In the genomic region with DNA sequence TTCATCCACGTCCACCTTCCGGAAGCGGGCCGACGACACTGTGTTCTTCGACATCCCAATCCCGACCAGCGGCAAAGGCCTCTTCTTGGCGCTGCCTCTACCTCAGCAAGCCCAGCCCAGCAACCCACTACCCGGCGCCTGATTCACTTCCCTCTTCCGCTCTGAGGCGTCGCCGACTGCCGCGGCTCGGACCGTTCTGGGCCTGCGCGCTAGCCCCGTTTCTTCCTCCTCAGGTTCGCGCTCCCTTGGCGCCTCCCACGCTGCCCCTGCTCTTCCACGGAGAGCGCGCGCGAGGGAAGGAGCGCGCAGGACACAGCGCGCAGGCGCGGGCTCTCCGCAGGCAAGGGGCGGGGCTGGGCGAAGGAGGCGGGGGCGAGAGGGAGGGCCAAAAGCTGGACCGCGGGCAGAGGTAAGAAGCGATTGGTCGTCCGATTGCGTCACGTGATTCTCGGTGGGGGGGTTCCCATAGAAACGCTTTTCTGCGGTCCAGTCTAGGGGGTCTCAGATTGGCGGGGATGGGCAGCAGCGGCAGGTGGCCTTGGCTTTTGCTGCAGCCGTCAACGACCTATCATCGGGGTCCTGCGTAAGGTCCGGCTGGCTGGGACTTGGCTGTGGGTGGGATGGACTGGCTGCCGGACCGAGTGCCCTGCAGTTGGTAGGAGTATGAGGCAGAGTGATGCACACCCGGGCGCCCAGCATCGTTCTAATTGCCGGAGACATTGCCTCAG, we compare ENCODE assay signal across 8 cellular contexts. TPM values are rescaled to one million over a fixed set of nuclear protein-coding genes. Genes with fewer than 3 reads are reported as not detected.
DNase-seq lines count a peak whose midpoint lies in the region; ATAC-seq and TF ChIP-seq lines count a peak whose summit lies in the region.

TSS of gene ARPC5 (minus strand) at position 178 of the 728 bp plus-strand sequence. CDS start at position 54, 124 bp downstream.

- peak within 1 kb of the TSS; percentile 95 for H3K4me3 ChIP-seq in mucosa of stomach (ENCODE audit: low read length)

- DNase-seq in DMS114 treated with DMSO at 0.1 percent for 48 hours (lab: John Stamatoyannopoulos, UW; ENCODE audit: unreplicated experiment) (peak; percentile 99), KBM-7 (peak; percentile 97), erythroblast (lab: John Stamatoyannopoulos, UW) (peak; percentile 92 to 96)
- peak; percentile 99 for DNase-seq in activated T-cell treated with anti-CD3 and anti-CD28 coated beads, Interleukin-2, amount 50 U/mL, for 24 hours
- peak; percentile 93 to 94 for DNase-seq in stimulated activated CD8-positive, alpha-beta memory T cell treated with anti-CD3 and anti-CD28 coated beads, Interleukin-7, amount 100 ng/mL, for 1 hour (ENCODE audit: low read depth in 2 of 2)

- peak within 1 kb of the TSS; percentile 98 for H3K4me3 Mint-ChIP-seq in activated T-cell treated with anti-CD3 and anti-CD28 coated beads, Interleukin-2, amount 50 U/mL, for 24 hours

- peak; percentile 81 for ATAC-seq in GM21619 (IDR thresholded peaks at IDR 0.05; ENCODE audit: unreplicated experiment)

- peak; percentile 74 for TF ChIP-seq POLR2A in erythroblast (IDR thresholded peaks at IDR 0.05; ENCODE audit: low read length)

- peaks cover 7% of the 10 kb centered on the region for H3K4me1 ChIP-seq in mucosa of stomach (ENCODE audit: control insufficient read depth, insufficient read depth, low read length)

- H3K36me3 Mint-ChIP-seq in activated T-cell treated with anti-CD3 and anti-CD28 coated beads, Interleukin-2, amount 50 U/mL, for 24 hours (ENCODE audit: low read depth) = peaks cover 45% of the 10 kb centered on the region

- peak within 1 kb of the TSS; percentile 90 for H3K9ac ChIP-seq in mucosa of stomach (ENCODE audit: low read length)

- no peaks in the 10 kb centered on the region for H3K36me3 ChIP-seq in mucosa of stomach (ENCODE audit: control insufficient read depth, insufficient read depth, low read length)

- H3K27me3 Mint-ChIP-seq in activated T-cell treated with anti-CD3 and anti-CD28 coated beads, Interleukin-2, amount 50 U/mL, for 24 hours = no peaks in the 10 kb centered on the region

- in situ Hi-C loops in KBM-7 (cut with MboI; ENCODE audit: low pct_unique_long_range_greater_than_20kb, low sequenced_read_pairs) = no loop called here

- H3K9me3 ChIP-seq in mucosa of stomach (ENCODE audit: control insufficient read depth, low read length) = no peaks in the 10 kb centered on the region

- no peaks in the 10 kb centered on the region for H3K27me3 ChIP-seq in mucosa of stomach (ENCODE audit: control insufficient read depth, insufficient read depth, low read length)

- no peaks in the 10 kb centered on the region for H3K9me3 Mint-ChIP-seq in activated T-cell treated with anti-CD3 and anti-CD28 coated beads, Interleukin-2, amount 50 U/mL, for 24 hours

- H3K4me1 Mint-ChIP-seq in activated T-cell treated with anti-CD3 and anti-CD28 coated beads, Interleukin-2, amount 50 U/mL, for 24 hours (ENCODE audit: low read depth) = peaks cover 38% of the 10 kb centered on the region

- peak within 1 kb of the TSS; percentile 100 for H3K27ac Mint-ChIP-seq in activated T-cell treated with anti-CD3 and anti-CD28 coated beads, Interleukin-2, amount 50 U/mL, for 24 hours

TF ChIP-seq in PFSK-1, 5 proteins besides CTCF, POLR2A, EP300 and RAD21:
- TF ChIP-seq REST (IDR thresholded peaks at IDR 0.05; ENCODE audit: insufficient read depth in 1 of 2, low read depth in 2 of 2, low read length in 2 of 2) = no peak
- peak; percentile 85 for TF ChIP-seq POLR2AphosphoS5 (IDR thresholded peaks at IDR 0.05; ENCODE audit: low read depth, low read length)
- peak; percentile 65; the same call in 1 of the 2 replicates for TF ChIP-seq SIN3A (IDR thresholded peaks at IDR 0.05; ENCODE audit: borderline replicate concordance, insufficient read depth, low read length)
- TF ChIP-seq TAF1 (IDR thresholded peaks at IDR 0.05; ENCODE audit: borderline replicate concordance, insufficient read depth, low read length) = peak; percentile 67; the same call in 1 of the 2 replicates
- TF ChIP-seq FOXP2 (optimal IDR thresholded peaks at IDR 0.05; ENCODE audit: borderline replicate concordance, extremely low read depth, extremely low read length, insufficient read depth) = peak; percentile 76

RNA-seq across cellular contexts. Expression of gene ARPC5, which starts in this region (rescaled TPM):
- polyA plus RNA-seq in PFSK-1 (2012; ENCODE audit: insufficient read length, low read depth) = 91.1 TPM

Comparison
In these comparisons a context has a peak if more than half of its experiments do, and no peak if none do; other contexts are left out.
1. Peak in every context shown above with its lines: DNase-seq, ATAC-seq and H3K4me3 ChIP-seq.